4 cellular contexts compared by ENCODE assay signal in genomic region chr7:104036889-104037288, GRCh38. TPM values are rescaled to one million over a fixed set of nuclear protein-coding genes. Genes with fewer than 3 reads are reported as not detected.
"Had no signal": no experiment of that assay in that cellular context is flagged by ENCODE, and none has a peak within 500 bp of the region (broad histone marks: within the 10 kb centered on the region; RNA-seq: fewer than 3 reads in every experiment).

No MANE protein-coding gene starts in this region.

RNA-seq across cellular contexts. Expression of gene RELN, which starts 47.4 kb away (rescaled TPM):
- total RNA-seq: naive thymus-derived CD8-positive, alpha-beta T cell; natural killer cell; natural killer cell treated with Interleukin-12 subunit alpha and Interleukin-12 subunit beta and Interleukin-15 and Interleukin-18, amount 100 ng/mL, for 72 hours had no signal
- polyA plus RNA-seq: naive thymus-derived CD8-positive, alpha-beta T cell; smooth muscle cell had no signal
